Comparison of ENCODE assay signal across 8 cellular contexts in genomic region chr7:2632717-2633537, GRCh38. TPM values are rescaled to one million over a fixed set of nuclear protein-coding genes. Genes with fewer than 3 reads are reported as not detected.
DNase-seq lines count a peak whose midpoint lies in the region; ATAC-seq and TF ChIP-seq lines count a peak whose summit lies in the region.

No MANE protein-coding gene starts in this region.

- H3K36me3 ChIP-seq in BJ (ENCODE audit: control insufficient read depth, insufficient read depth, low read length), result peaks cover 1% of the 10 kb centered on the region
- peaks cover 4% of the 10 kb centered on the region for H3K36me3 ChIP-seq in thymus (ENCODE audit: control insufficient read depth, insufficient read depth)

- no peaks in the 10 kb centered on the region for H3K36me3 Mint-ChIP-seq in natural killer cell

- intact Hi-C loops in natural killer cell (cut with micrococcal nuclease), result loop anchor here (5.0 kb wide), 1 partner anchor 111 kb away; no protein-coding TSS in a partner anchor

- peak overlapping the region; percentile 93 for H3K4me3 Mint-ChIP-seq in natural killer cell

- peaks cover 10 to 34% of the 10 kb centered on the region in 2 donors for H3K4me1 Mint-ChIP-seq in natural killer cell

- H3K27ac Mint-ChIP-seq in natural killer cell, result peak overlapping the region; percentile 72 to 92

- ATAC-seq in GM21723 (IDR thresholded peaks at IDR 0.05; ENCODE audit: unreplicated experiment) (peak; percentile 27), natural killer cell (peak in 1 of 3 donors; percentile 2), HG03159 (IDR thresholded peaks at IDR 0.05; ENCODE audit: unreplicated experiment) (no peak)

- CTCF ChIA-PET in BJ (lab: Yijun Ruan, JAX), result interaction anchor here (0.6 kb wide), 1 partner anchor 118 kb away, joined by 3 read pairs; no protein-coding TSS in a partner anchor

- peak overlapping the region; percentile 73 for H3K27ac ChIP-seq in thymus (ENCODE audit: low read depth)

- H3K27me3 Mint-ChIP-seq in natural killer cell (ENCODE audit: low read depth in 2 of 2), result no peaks in the 10 kb centered on the region

- H3K27me3 ChIP-seq in BJ (ENCODE audit: control insufficient read depth, insufficient read depth, low read length), result no peaks in the 10 kb centered on the region
- no peaks in the 10 kb centered on the region for H3K27me3 ChIP-seq in thymus (ENCODE audit: control insufficient read depth, insufficient read depth)

- H3K9me3 ChIP-seq in thymus (ENCODE audit: control insufficient read depth), result no peaks in the 10 kb centered on the region

- H3K4me3 ChIP-seq in BJ (ENCODE audit: low read depth, low read length) (peak overlapping the region; percentile 95), thymus (ENCODE audit: low read length) (peak overlapping the region; percentile 86)

- H3K9me3 Mint-ChIP-seq in natural killer cell, result no peaks in the 10 kb centered on the region

- POLR2A ChIA-PET in BJ (lab: Charles Lee), result no interaction called here

- TF ChIP-seq CTCF in BJ (IDR thresholded peaks at IDR 0.05; ENCODE audit: insufficient read depth, low read depth, low read length), result no peak
- no peak for TF ChIP-seq CTCF in natural killer cell (IDR thresholded peaks at IDR 0.05)

- DNase-seq in BJ (ENCODE audit: low read depth) (no peak), NCI-H526 treated with DMSO at 0.1 percent for 48 hours (lab: John Stamatoyannopoulos, UW) (peak; percentile 52), activated T-cell treated with anti-CD3 and anti-CD28 coated beads for 24 hours (ENCODE audit: low read depth) (peak; percentile 36), fibroblast of gingiva (ENCODE audit: low read depth) (peak; percentile 63), natural killer cell (peak; percentile 44)

- under 1% methylated on average over 36 of the region's 36 CpGs for WGBS in thymus

- H3K4me1 ChIP-seq in thymus (ENCODE audit: control insufficient read depth, insufficient read depth, low read length), result peaks cover 15% of the 10 kb centered on the region

RNA-seq across cellular contexts. Expression of gene TTYH3, which starts 1.1 kb away (rescaled TPM):
- 33.0 and 55.7 TPM in 2 replicates for polyA plus RNA-seq in BJ (2011; rRNA removed)
- polyA minus RNA-seq in BJ (2011; rRNA and poly(A)+ RNA removed), result 33.2 and 37.6 TPM in 2 replicates
- total RNA-seq in natural killer cell, result 10 to 100 TPM; 38.3 to 47.1 (median 42.4) TPM
- 20.4 TPM for polyA plus RNA-seq in thymus

RNA-seq across cellular contexts. Expression of gene AMZ1, which starts 55.1 kb away (rescaled TPM):
- polyA plus RNA-seq in BJ (2011; rRNA removed), result 2.9 and 3.7 TPM in 2 replicates
- polyA minus RNA-seq in BJ (2011; rRNA and poly(A)+ RNA removed), result 3.8 and 4.5 TPM in 2 replicates
- 1 to 10 TPM in 1 of 3 donors, under 1 TPM in 2; 0.07 to 1.2 (median 0.27) TPM for total RNA-seq in natural killer cell
- polyA plus RNA-seq in thymus, result 0.07 TPM
